8 cellular contexts compared by ENCODE assay signal in genomic region chr19:14248578-14249011, GRCh38. TPM values are rescaled to one million over a fixed set of nuclear protein-coding genes. Genes with fewer than 3 reads are reported as not detected.
DNase-seq lines count a peak whose midpoint lies in the region; ATAC-seq and TF ChIP-seq lines count a peak whose summit lies in the region.

No MANE protein-coding gene starts in this region.

- H3K4me3 Mint-ChIP-seq in activated T-helper 1 cell treated with anti-CD3 and anti-CD28 coated beads, Interleukin-12 subunit alpha, Interleukin-12 subunit beta, Interleukin-2, Interleukin-4 antibody, amounts not matched to agents 30 ng/mL and 10 ng/mL and 1 ng/mL, durations not matched to agents 14 hours and 24 hours and 36 hours, result no peak overlapping the region
- peak overlapping the region; percentile 60 for H3K4me3 Mint-ChIP-seq in osteocyte (ENCODE audit: unreplicated experiment)

- intact Hi-C loops in activated T-helper 1 cell treated with anti-CD3 and anti-CD28 coated beads, Interleukin-12 subunit alpha, Interleukin-12 subunit beta, Interleukin-2, Interleukin-4 antibody, amounts not matched to agents 30 ng/mL and 10 ng/mL and 1 ng/mL, durations not matched to agents 14 hours and 24 hours and 36 hours (cut with micrococcal nuclease), result no loop called here
- intact Hi-C loops in upper lobe of right lung (cut with DNase I), result no loop called here

- no peaks in the 10 kb centered on the region for H3K9me3 ChIP-seq in upper lobe of right lung

- peak overlapping the region; percentile 45 for H3K4me3 ChIP-seq in upper lobe of right lung

- peak overlapping the region; percentile 48 for H3K27ac Mint-ChIP-seq in activated T-helper 1 cell treated with anti-CD3 and anti-CD28 coated beads, Interleukin-12 subunit alpha, Interleukin-12 subunit beta, Interleukin-2, Interleukin-4 antibody, amounts not matched to agents 30 ng/mL and 10 ng/mL and 1 ng/mL, durations not matched to agents 14 hours and 24 hours and 36 hours
- H3K27ac Mint-ChIP-seq in osteocyte (ENCODE audit: unreplicated experiment), result peak overlapping the region; percentile 56

- H3K36me3 Mint-ChIP-seq in activated T-helper 1 cell treated with anti-CD3 and anti-CD28 coated beads, Interleukin-12 subunit alpha, Interleukin-12 subunit beta, Interleukin-2, Interleukin-4 antibody, amounts not matched to agents 30 ng/mL and 10 ng/mL and 1 ng/mL, durations not matched to agents 14 hours and 24 hours and 36 hours (ENCODE audit: low read depth), result no peaks in the 10 kb centered on the region
- H3K36me3 Mint-ChIP-seq in osteocyte (ENCODE audit: unreplicated experiment), result no peaks in the 10 kb centered on the region

- H3K27ac ChIP-seq in upper lobe of right lung, result peak overlapping the region; percentile 24

- DNase-seq in Daoy (ENCODE audit: low read depth) (peak; percentile 59), NCI-H2227 treated with DMSO at 0.1 percent for 48 hours (lab: John Stamatoyannopoulos, UW) (peak; percentile 71), globus pallidus (ENCODE audit: low spot score) (peak; percentile 57), osteocyte (ENCODE audit: extremely low spot score, unreplicated experiment) (peak; percentile 87), upper lobe of right lung (no peak)
- DNase-seq in activated T-helper 1 cell treated with anti-CD3 and anti-CD28 coated beads, Interleukin-12 subunit alpha, Interleukin-12 subunit beta, Interleukin-2, Interleukin-4 antibody, amounts not matched to agents 30 ng/mL and 10 ng/mL and 1 ng/mL, durations not matched to agents 14 hours and 24 hours and 36 hours (ENCODE audit: low spot score), result no peak

- peaks cover 5% of the 10 kb centered on the region for H3K4me1 ChIP-seq in upper lobe of right lung

- H3K27me3 Mint-ChIP-seq in activated T-helper 1 cell treated with anti-CD3 and anti-CD28 coated beads, Interleukin-12 subunit alpha, Interleukin-12 subunit beta, Interleukin-2, Interleukin-4 antibody, amounts not matched to agents 30 ng/mL and 10 ng/mL and 1 ng/mL, durations not matched to agents 14 hours and 24 hours and 36 hours (ENCODE audit: insufficient read depth), result peaks cover 3% of the 10 kb centered on the region
- H3K27me3 Mint-ChIP-seq in osteocyte (ENCODE audit: unreplicated experiment), result no peaks in the 10 kb centered on the region

- TF ChIP-seq CTCF in osteocyte (IDR thresholded peaks at IDR 0.05) (no peak), upper lobe of right lung (IDR thresholded peaks at IDR 0.05) (no peak)

- peaks cover 6% of the 10 kb centered on the region for H3K27me3 ChIP-seq in upper lobe of right lung

- H3K9me3 Mint-ChIP-seq in activated T-helper 1 cell treated with anti-CD3 and anti-CD28 coated beads, Interleukin-12 subunit alpha, Interleukin-12 subunit beta, Interleukin-2, Interleukin-4 antibody, amounts not matched to agents 30 ng/mL and 10 ng/mL and 1 ng/mL, durations not matched to agents 14 hours and 24 hours and 36 hours, result no peaks in the 10 kb centered on the region
- H3K9me3 Mint-ChIP-seq in osteocyte (ENCODE audit: unreplicated experiment), result no peaks in the 10 kb centered on the region

- ATAC-seq in upper lobe of right lung, result peak; percentile 48
- no peak for ATAC-seq in GM21825 (IDR thresholded peaks at IDR 0.05; ENCODE audit: unreplicated experiment)
- no peak for ATAC-seq in HG02938 (IDR thresholded peaks at IDR 0.05; ENCODE audit: unreplicated experiment)

- H3K36me3 ChIP-seq in upper lobe of right lung, result no peaks in the 10 kb centered on the region

- H3K4me1 Mint-ChIP-seq in activated T-helper 1 cell treated with anti-CD3 and anti-CD28 coated beads, Interleukin-12 subunit alpha, Interleukin-12 subunit beta, Interleukin-2, Interleukin-4 antibody, amounts not matched to agents 30 ng/mL and 10 ng/mL and 1 ng/mL, durations not matched to agents 14 hours and 24 hours and 36 hours (ENCODE audit: low read depth), result peaks cover under 1% of the 10 kb centered on the region
- H3K4me1 Mint-ChIP-seq in osteocyte (ENCODE audit: unreplicated experiment), result peaks cover 9% of the 10 kb centered on the region

RNA-seq across cellular contexts. Expression of gene ADGRL1, which starts 42.6 kb away (rescaled TPM):
- 2.3 and 5.8 TPM in 2 replicates for total RNA-seq in Daoy (2014; rRNA removed; shearing (Covaris generic))
- 11.6 and 12.4 TPM in 2 replicates for total RNA-seq in activated T-helper 1 cell treated with anti-CD3 and anti-CD28 coated beads, Interleukin-12 subunit alpha, Interleukin-12 subunit beta, Interleukin-2, Interleukin-4 antibody, amounts not matched to agents 30 ng/mL and 10 ng/mL and 1 ng/mL, durations not matched to agents 14 hours and 24 hours and 36 hours
- 43.5 and 48.6 TPM in 2 replicates for total RNA-seq in osteocyte
- 26.3 TPM for total RNA-seq in upper lobe of right lung

Comparison
In these comparisons a context has a peak if more than half of its experiments do, and no peak if none do; other contexts are left out.
1. DNase-seq: peak in Daoy (single experiment), NCI-H2227 treated with DMSO at 0.1 percent for 48 hours (single experiment), globus pallidus (single experiment) and osteocyte (single experiment); none in activated T-helper 1 cell treated with anti-CD3 and anti-CD28 coated beads, Interleukin-12 subunit alpha, Interleukin-12 subunit beta, Interleukin-2, Interleukin-4 antibody, amounts not matched to agents 30 ng/mL and 10 ng/mL and 1 ng/mL, durations not matched to agents 14 hours and 24 hours and 36 hours (single experiment) and upper lobe of right lung (single experiment).